ENCODE assay signal across 15 cellular contexts in genomic region chr7:77359599-77359998, GRCh38. TPM values are rescaled to one million over a fixed set of nuclear protein-coding genes. Genes with fewer than 3 reads are reported as not detected.
A peak's percentile ranks its signal among the peaks of the same experiment; 100 is the strongest.
DNase-seq lines count a peak whose midpoint lies in the region; ATAC-seq, FAIRE-seq and TF ChIP-seq lines count a peak whose summit lies in the region.
"Had no signal": no experiment of that assay in that cellular context is flagged by ENCODE, and none has a peak within 500 bp of the region (broad histone marks: within the 10 kb centered on the region; RNA-seq: fewer than 3 reads in every experiment).

No MANE protein-coding gene starts in this region.

- TF ChIP-seq POLR2A in HepG2 (IDR thresholded peaks at IDR 0.05; ENCODE audit: insufficient read depth in 1 of 2, low read depth in 2 of 2, low read length in 2 of 2) (no peak), right lobe of liver (IDR thresholded peaks at IDR 0.05) (no peak)

- BruUV-seq in HepG2 (replicated peaks; lab: Mats Ljungman, UMichigan): TSS peak; percentile 52

- H3K4me3 Mint-ChIP-seq in endothelial cell (ENCODE audit: unreplicated experiment): no peak overlapping the region
- H3K4me3 Mint-ChIP-seq in natural killer cell treated with Interleukin-12 subunit alpha and Interleukin-12 subunit beta and Interleukin-15 and Interleukin-18, amount 100 ng/mL, for 72 hours: peak overlapping the region; percentile 12
- H3K4me3 Mint-ChIP-seq: CD14-positive monocyte had no signal

- H3K27ac Mint-ChIP-seq in endothelial cell (ENCODE audit: unreplicated experiment): peak overlapping the region; percentile 16
- peak overlapping the region; percentile 38 to 86 for H3K27ac Mint-ChIP-seq in natural killer cell treated with Interleukin-12 subunit alpha and Interleukin-12 subunit beta and Interleukin-15 and Interleukin-18, amount 100 ng/mL, for 72 hours

- CTCF ChIA-PET in HepG2 (lab: Yijun Ruan, JAX; ENCODE audit: low intra/inter-chr PET ratio, low total read pairs): no interaction called here

- TF ChIP-seq CTCF in HepG2 (CRISPR knock-in tag; IDR thresholded peaks at IDR 0.05) (no peak), right lobe of liver (IDR thresholded peaks at IDR 0.05) (no peak), endothelial cell (IDR thresholded peaks at IDR 0.05; ENCODE audit: unreplicated experiment) (no peak)

- ATAC-seq in HepG2: peak; percentile 18; the same call in 2 of the 3 replicates
- ATAC-seq in right lobe of liver: no peak
- ATAC-seq in natural killer cell treated with Interleukin-12 subunit alpha and Interleukin-12 subunit beta and Interleukin-15 and Interleukin-18, amount 100 ng/mL, for 72 hours: no peak
- ATAC-seq in GM21528 (IDR thresholded peaks at IDR 0.05; ENCODE audit: low FRiP score, unreplicated experiment): no peak
- ATAC-seq: Right ventricle myocardium inferior had no signal

- POLR2A ChIA-PET in HepG2 (lab: Yijun Ruan, JAX): interaction anchor here (0.8 to 1.7 kb wide), 2 partner anchors 50 to 56 kb away, joined by 3 to 6 read pairs; partner anchors contain the start of gene GSAP

- no peaks in the 10 kb centered on the region for H3K36me3 Mint-ChIP-seq in endothelial cell (ENCODE audit: low read depth, unreplicated experiment)
- H3K36me3 Mint-ChIP-seq in natural killer cell treated with Interleukin-12 subunit alpha and Interleukin-12 subunit beta and Interleukin-15 and Interleukin-18, amount 100 ng/mL, for 72 hours: peaks cover 13% of the 10 kb centered on the region

- H3K27ac ChIP-seq in HepG2 (ENCODE audit: extremely low read length, insufficient read depth, low read length): peak overlapping the region; percentile 74
- H3K27ac ChIP-seq in right lobe of liver: no peak overlapping the region
- H3K27ac ChIP-seq: SK-N-MC had no signal

- DNase-seq in HepG2 (ENCODE audit: low spot score): no peak
- no peak for DNase-seq in right lobe of liver
- DNase-seq in endothelial cell (ENCODE audit: low spot score): no peak
- DNase-seq in natural killer cell treated with Interleukin-12 subunit alpha and Interleukin-12 subunit beta and Interleukin-15 and Interleukin-18, amount 100 ng/mL, for 72 hours (ENCODE audit: low spot score): no peak
- no peak for DNase-seq in effector CD8-positive, alpha-beta T cell (lab: John Stamatoyannopoulos, UW)
- DNase-seq in SIG-M5 treated with dmso at 0.1 percent for 504 hours (lab: John Stamatoyannopoulos, UW; ENCODE audit: unreplicated experiment): no peak
- DNase-seq: H7, NCI-H1105, NCI-H2081 treated with DMSO at 0.1 percent for 48 hours, NCI-H446 treated with DMSO at 0.1 percent for 48 hours had no signal

- peaks cover 19% of the 10 kb centered on the region for H3K4me1 Mint-ChIP-seq in endothelial cell (ENCODE audit: unreplicated experiment)
- peaks cover 51% of the 10 kb centered on the region in 2 donors for H3K4me1 Mint-ChIP-seq in natural killer cell treated with Interleukin-12 subunit alpha and Interleukin-12 subunit beta and Interleukin-15 and Interleukin-18, amount 100 ng/mL, for 72 hours (ENCODE audit: low read depth in 2 of 2)
- H3K4me1 Mint-ChIP-seq: CD14-positive monocyte had no signal

- H3K27me3 ChIP-seq in HepG2 (ENCODE audit: control insufficient read depth in 1 of 2, insufficient read depth in 2 of 2, low read length in 2 of 2) (no peaks in the 10 kb centered on the region), right lobe of liver (no peaks in the 10 kb centered on the region)

- H3K36me3 ChIP-seq in HepG2 (replicated peaks in 1 of 2; ENCODE audit: control insufficient read depth in 1 of 2, insufficient read depth in 2 of 2, low read length in 2 of 2): peaks cover 8 to 15% of the 10 kb centered on the region in 2 experiments
- no peaks in the 10 kb centered on the region for H3K36me3 ChIP-seq in right lobe of liver

- no peaks in the 10 kb centered on the region for H3K27me3 Mint-ChIP-seq in endothelial cell (ENCODE audit: unreplicated experiment)
- H3K27me3 Mint-ChIP-seq in natural killer cell treated with Interleukin-12 subunit alpha and Interleukin-12 subunit beta and Interleukin-15 and Interleukin-18, amount 100 ng/mL, for 72 hours: no peaks in the 10 kb centered on the region

- TF ChIP-seq EP300 in HepG2 (IDR thresholded peaks at IDR 0.05; ENCODE audit: low read depth in 2 of 2, low read length in 2 of 2) (no peak), HepG2 (CRISPR knock-in tag; IDR thresholded peaks at IDR 0.05; ENCODE audit: borderline replicate concordance) (no peak)

- no peak overlapping the region for H2AFZ ChIP-seq in HepG2 (ENCODE audit: low read length)

- H4K20me1 ChIP-seq in HepG2 (ENCODE audit: insufficient read depth, low read length): no peaks in the 10 kb centered on the region

- TF ChIP-seq RAD21 in HepG2 (CRISPR knock-in tag; IDR thresholded peaks at IDR 0.05): no peak

- peaks cover 28% of the 10 kb centered on the region for H3K4me1 ChIP-seq in HepG2 (ENCODE audit: insufficient read depth, low read length)
- no peaks in the 10 kb centered on the region for H3K4me1 ChIP-seq in right lobe of liver

- intact Hi-C loops in HepG2 (cut with micrococcal nuclease; ENCODE audit: unreplicated experiment): no loop called here
- intact Hi-C loops in right lobe of liver (cut with DNase I): no loop called here

- H3K4me3 ChIP-seq in HepG2 (replicated peaks in 1 of 3; ENCODE audit: insufficient read depth in 1 of 3, low read depth in 2 of 3, low read length in 3 of 3) (peak overlapping the region in 1 of 3 experiments; percentile 21; a peak in 1 of 6 replicates), right lobe of liver (no peak overlapping the region)
- H3K4me3 ChIP-seq: SK-N-MC had no signal

- peak overlapping the region; percentile 51 for H3K9ac ChIP-seq in HepG2 (ENCODE audit: insufficient read depth, low read depth, low read length)

- WGBS in HepG2 (ENCODE audit: low lambda C conversion rate): 65% methylated on average over 1 of the region's 1 CpG
- 78% methylated on average over 1 of the region's 1 CpG for WGBS in right lobe of liver (ENCODE audit: insufficient coverage, low coverage, low lambda C conversion rate, missing lambda C conversion rate)

- H3K9me3 ChIP-seq in HepG2 (ENCODE audit: low read length) (no peaks in the 10 kb centered on the region), right lobe of liver (no peaks in the 10 kb centered on the region)

- in situ Hi-C loops in HepG2 (cut with HindIII; ENCODE audit: extremely low pct_ligation_motif_present, low pct_unique_long_range_greater_than_20kb): no loop called here

- peak overlapping the region; percentile 61 for H3K4me2 ChIP-seq in HepG2 (ENCODE audit: low read depth, low read length)

- no peak for FAIRE-seq in HepG2 (lab: Jason Lieb, UNC)
- FAIRE-seq: G401.6 had no signal

- no peaks in the 10 kb centered on the region for H3K9me3 Mint-ChIP-seq in endothelial cell (ENCODE audit: unreplicated experiment)
- H3K9me3 Mint-ChIP-seq in natural killer cell treated with Interleukin-12 subunit alpha and Interleukin-12 subunit beta and Interleukin-15 and Interleukin-18, amount 100 ng/mL, for 72 hours: no peaks in the 10 kb centered on the region
- H3K9me3 Mint-ChIP-seq: CD14-positive monocyte had no signal

- no peaks in the 10 kb centered on the region for H3K79me2 ChIP-seq in HepG2 (ENCODE audit: insufficient read depth, low read length)

RNA-seq across cellular contexts. Expression of gene GSAP, which starts 56.5 kb away (rescaled TPM):
- total RNA-seq in HepG2 (2016; rRNA removed; fragmentation: Illumina TruSeq; extraction: Trizol) (15.6 and 34.6 TPM in 2 replicates), right lobe of liver (10 to 100 TPM; 14.1 to 34.6 (median 26.5) TPM), endothelial cell (ENCODE audit: unreplicated experiment) (1.9 TPM)
- 16.9 and 17.1 TPM in 2 replicates for total RNA-seq in HepG2 (2016; cell fraction: cytosol; rRNA removed; fragmentation: Illumina TruSeq; extraction: Trizol; ENCODE audit: low read depth)
- total RNA-seq in HepG2 (2016; cell fraction: insoluble cytoplasmic fraction; rRNA removed; fragmentation: Illumina TruSeq; extraction: Trizol): 17.6 and 34.6 TPM in 2 replicates
- 15.9 and 18.6 TPM in 2 replicates for total RNA-seq in HepG2 (2016; cell fraction: membrane; rRNA removed; fragmentation: Illumina TruSeq; extraction: Trizol)
- 83.9 and 97.3 TPM in 2 replicates for total RNA-seq in HepG2 (2016; cell fraction: nucleus; rRNA removed; fragmentation: Illumina TruSeq; extraction: Trizol)
- 33.6 and 40.6 TPM in 2 replicates for polyA plus RNA-seq in HepG2 (2011; rRNA removed)
- 6.9 and 7.5 TPM in 2 replicates for polyA plus RNA-seq in HepG2 (2011; cell fraction: cytosol; rRNA removed)
- polyA plus RNA-seq in HepG2 (2011; cell fraction: nucleus; rRNA removed): 125 and 131 TPM in 2 replicates
- 13.4 and 21.8 TPM in 2 replicates for polyA plus RNA-seq in HepG2 (2012)
- 2.5 and 2.9 TPM in 2 replicates for polyA plus RNA-seq in HepG2 (2016; cell fraction: cytosol; fragmentation: Illumina TruSeq; extraction: Trizol; ENCODE audit: low read depth)
- polyA plus RNA-seq in HepG2 (2016; cell fraction: insoluble cytoplasmic fraction; fragmentation: Illumina TruSeq; extraction: Trizol; ENCODE audit: low read depth): 11.8 and 12.4 TPM in 2 replicates
- 5.4 and 5.5 TPM in 2 replicates for polyA plus RNA-seq in HepG2 (2016; cell fraction: membrane; fragmentation: Illumina TruSeq; extraction: Trizol; ENCODE audit: low read depth)
- polyA plus RNA-seq in HepG2 (2016; cell fraction: nucleus; fragmentation: Illumina TruSeq; extraction: Trizol; ENCODE audit: insufficient read depth, low read depth): 116 and 121 TPM in 2 replicates
- 28.9 TPM in 1 of 2 replicates, not detected in the other for polyA minus RNA-seq in HepG2 (2011; rRNA and poly(A)+ RNA removed; ENCODE audit: low replicate concordance)
- 5.1 and 7.3 TPM in 2 replicates for polyA minus RNA-seq in HepG2 (2011; cell fraction: cytosol; rRNA and poly(A)+ RNA removed)
- 126 and 129 TPM in 2 replicates for polyA minus RNA-seq in HepG2 (2011; cell fraction: nucleus; rRNA and poly(A)+ RNA removed)
- 10 to 100 TPM; 15.9 to 18.0 TPM for total RNA-seq in natural killer cell treated with Interleukin-12 subunit alpha and Interleukin-12 subunit beta and Interleukin-15 and Interleukin-18, amount 100 ng/mL, for 72 hours
